Comparison of ENCODE assay signal across 13 cellular contexts in the genomic region with DNA sequence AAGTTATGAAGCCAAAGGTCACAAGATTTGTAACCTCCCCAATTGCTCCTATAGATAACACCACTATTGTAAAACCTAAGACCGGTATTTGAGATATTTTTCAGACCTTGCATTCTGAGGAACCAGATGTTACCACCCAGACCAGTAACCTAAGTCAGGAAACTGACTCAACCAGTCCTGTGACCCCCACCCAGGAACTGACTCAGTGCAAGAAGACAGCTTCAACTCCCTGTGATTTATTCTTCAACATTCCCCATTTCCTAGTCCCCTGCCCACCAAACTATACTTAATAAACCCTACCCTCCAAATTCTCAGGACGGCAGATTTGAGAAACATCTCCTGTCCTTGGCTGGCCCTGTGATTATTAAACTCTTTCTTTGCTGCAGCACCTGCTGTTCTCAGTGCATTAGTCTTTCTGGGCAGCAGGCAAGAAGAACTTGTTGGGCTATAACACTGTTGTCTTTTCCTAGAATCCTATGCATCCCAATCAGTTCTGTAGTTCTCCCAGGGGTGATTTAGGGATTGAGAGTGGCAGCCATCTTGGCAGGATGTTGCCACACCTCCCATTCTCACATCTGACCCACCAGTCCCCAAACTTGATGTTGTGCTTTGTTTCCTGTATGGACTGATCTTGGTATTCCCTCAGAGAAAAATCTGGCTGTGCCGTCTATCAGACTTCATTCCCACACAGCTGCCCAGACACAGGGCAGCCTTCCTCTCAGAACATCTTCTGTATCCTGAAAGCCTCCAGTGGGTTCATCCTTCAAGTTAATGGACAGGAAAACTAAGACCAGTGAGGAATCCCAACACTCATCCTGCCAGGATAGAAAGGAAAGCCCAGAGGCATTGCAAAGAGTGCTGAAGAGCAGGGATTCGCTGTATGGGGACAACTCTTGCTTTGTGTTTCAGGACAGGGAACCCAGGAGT.
A peak's percentile ranks its signal among the peaks of the same experiment; 100 is the strongest.
DNase-seq lines count a peak whose midpoint lies in the region; ATAC-seq and TF ChIP-seq lines count a peak whose summit lies in the region.
"Had no signal": no experiment of that assay in that cellular context is flagged by ENCODE, and none has a peak within 500 bp of the region (broad histone marks: within the 10 kb centered on the region; RNA-seq: fewer than 3 reads in every experiment).

No MANE protein-coding gene starts in this region.

- peak overlapping the region; percentile 1 for H3K27ac Mint-ChIP-seq in activated CD4-positive, alpha-beta memory T cell treated with anti-CD3 and anti-CD28 coated beads for 36 hours

- WGBS in stomach, 5 donors: 38 to 52% (median 49%) methylated on average over 4 of the region's 4 CpGs

- H3K27me3 ChIP-seq in foreskin keratinocyte: no peaks in the 10 kb centered on the region
- H3K27me3 ChIP-seq in stomach: peaks cover 0 to 34% (median 3%) of the 10 kb centered on the region in 3 donors
- H3K27me3 ChIP-seq in Karpas-422 (ENCODE audit: low read length): no peaks in the 10 kb centered on the region
- H3K27me3 ChIP-seq: right lobe of liver had no signal

- H3K9me3 ChIP-seq in stomach (no peaks in the 10 kb centered on the region), Karpas-422 (ENCODE audit: low read length) (no peaks in the 10 kb centered on the region)
- H3K9me3 ChIP-seq: esophagus muscularis mucosa, right lobe of liver had no signal

- POLR2A ChIA-PET in activated CD4-positive, alpha-beta memory T cell treated with anti-CD3 and anti-CD28 coated beads for 36 hours (lab: Charles Lee): no interaction called here

- H3K79me2 ChIP-seq in Karpas-422 (ENCODE audit: low read length): no peaks in the 10 kb centered on the region

- H3K4me1 ChIP-seq in foreskin keratinocyte (peaks cover 36% of the 10 kb centered on the region), stomach (peaks cover 0 to 8% (median 0%) of the 10 kb centered on the region in 4 donors), Karpas-422 (ENCODE audit: low read length) (peaks cover 9% of the 10 kb centered on the region)
- H3K4me1 ChIP-seq: esophagus muscularis mucosa, right lobe of liver had no signal

- H4K20me1 ChIP-seq in Karpas-422 (ENCODE audit: insufficient read depth, low read depth, low read length): no peaks in the 10 kb centered on the region

- H3K27ac ChIP-seq in foreskin keratinocyte (peak overlapping the region; percentile 94), stomach (no peak overlapping the region), Karpas-422 (ENCODE audit: low read length) (no peak overlapping the region)
- H3K27ac ChIP-seq: esophagus muscularis mucosa, HL-60, right lobe of liver had no signal

- intact Hi-C loops in activated CD4-positive, alpha-beta memory T cell treated with anti-CD3 and anti-CD28 coated beads for 36 hours (cut with micrococcal nuclease): loop anchor here (1.0 kb wide), 1 partner anchor 87 kb away; no protein-coding TSS in a partner anchor
- intact Hi-C loops in stomach (cut with DNase I; ENCODE audit: low total_unique reads): loop anchor here (5.0 kb wide), 1 partner anchor 98 kb away; no protein-coding TSS in a partner anchor

- H3K36me3 ChIP-seq in stomach: no peaks in the 10 kb centered on the region
- no peaks in the 10 kb centered on the region for H3K36me3 ChIP-seq in Karpas-422 (ENCODE audit: insufficient read depth, low read length)
- H3K36me3 ChIP-seq: right lobe of liver had no signal

- H3K9me2 ChIP-seq in Karpas-422 (replicated peaks; ENCODE audit: insufficient read depth, low read length): no peaks in the 10 kb centered on the region

- H3K4me3 ChIP-seq in stomach (no peak overlapping the region), Karpas-422 (ENCODE audit: low read length) (no peak overlapping the region)
- H3K4me3 ChIP-seq: esophagus muscularis mucosa, right lobe of liver had no signal

- CTCF ChIA-PET in activated CD4-positive, alpha-beta memory T cell treated with anti-CD3 and anti-CD28 coated beads for 36 hours (lab: Charles Lee): no interaction called here

- no peaks in the 10 kb centered on the region for H3K36me3 Mint-ChIP-seq in activated CD4-positive, alpha-beta memory T cell treated with anti-CD3 and anti-CD28 coated beads for 36 hours

- no peak overlapping the region for H3K4me3 Mint-ChIP-seq in activated CD4-positive, alpha-beta memory T cell treated with anti-CD3 and anti-CD28 coated beads for 36 hours

- peak; percentile 26 for DNase-seq in activated CD8-positive, alpha-beta memory T cell treated with anti-CD3 and anti-CD28 coated beads for 24 hours
- DNase-seq in activated CD8-positive, alpha-beta memory T cell treated with anti-CD3 and anti-CD28 coated beads, Interleukin-2, amount 50 U/mL, for 4 hours: no peak
- DNase-seq in activated CD4-positive, alpha-beta memory T cell treated with anti-CD3 and anti-CD28 coated beads for 36 hours: no peak
- DNase-seq in foreskin keratinocyte (peak; percentile 77 to 95), stomach (peak; percentile 2), Karpas-422 (no peak), pons (ENCODE audit: low spot score) (no peak)
- DNase-seq: activated CD4-positive, alpha-beta T cell treated with anti-CD3 and anti-CD28 coated beads for 1 hour; NCI-H2029 had no signal

- H3K9ac ChIP-seq in Karpas-422 (ENCODE audit: low read length): no peak overlapping the region

- H3K27me3 Mint-ChIP-seq in activated CD4-positive, alpha-beta memory T cell treated with anti-CD3 and anti-CD28 coated beads for 36 hours: peaks cover 9% of the 10 kb centered on the region

- H3K4me2 ChIP-seq in Karpas-422 (ENCODE audit: low read depth, low read length, poor library complexity, severe bottlenecking): no peak overlapping the region

- TF ChIP-seq EP300 in stomach (IDR thresholded peaks at IDR 0.05): no peak

- TF ChIP-seq CTCF in foreskin keratinocyte (conservative IDR thresholded peaks at IDR 0.05) (no peak), stomach (IDR thresholded peaks at IDR 0.05) (no peak)

- peaks cover 9% of the 10 kb centered on the region for H3K4me1 Mint-ChIP-seq in activated CD4-positive, alpha-beta memory T cell treated with anti-CD3 and anti-CD28 coated beads for 36 hours (ENCODE audit: low read depth)

- H2AFZ ChIP-seq in Karpas-422 (ENCODE audit: low read length): no peak overlapping the region

- peak; percentile 82 for ATAC-seq in foreskin keratinocyte
- ATAC-seq in HG02798 (IDR thresholded peaks at IDR 0.05; ENCODE audit: poor library complexity, unreplicated experiment): no peak

- TF ChIP-seq POLR2A in stomach (IDR thresholded peaks at IDR 0.05): no peak

- H3K9me3 Mint-ChIP-seq in activated CD4-positive, alpha-beta memory T cell treated with anti-CD3 and anti-CD28 coated beads for 36 hours: no peaks in the 10 kb centered on the region

Comparison
In these comparisons a context has a peak if more than half of its experiments do, and no peak if none do; other contexts are left out.
1. DNase-seq: peak in activated CD8-positive, alpha-beta memory T cell treated with anti-CD3 and anti-CD28 coated beads for 24 hours (single experiment), foreskin keratinocyte (2 of 2) and stomach (single experiment); none in activated CD8-positive, alpha-beta memory T cell treated with anti-CD3 and anti-CD28 coated beads, Interleukin-2, amount 50 U/mL, for 4 hours (single experiment), activated CD4-positive, alpha-beta memory T cell treated with anti-CD3 and anti-CD28 coated beads for 36 hours (single experiment), Karpas-422 (single experiment) and pons (single experiment).